8 cellular contexts compared by ENCODE assay signal in the genomic region with DNA sequence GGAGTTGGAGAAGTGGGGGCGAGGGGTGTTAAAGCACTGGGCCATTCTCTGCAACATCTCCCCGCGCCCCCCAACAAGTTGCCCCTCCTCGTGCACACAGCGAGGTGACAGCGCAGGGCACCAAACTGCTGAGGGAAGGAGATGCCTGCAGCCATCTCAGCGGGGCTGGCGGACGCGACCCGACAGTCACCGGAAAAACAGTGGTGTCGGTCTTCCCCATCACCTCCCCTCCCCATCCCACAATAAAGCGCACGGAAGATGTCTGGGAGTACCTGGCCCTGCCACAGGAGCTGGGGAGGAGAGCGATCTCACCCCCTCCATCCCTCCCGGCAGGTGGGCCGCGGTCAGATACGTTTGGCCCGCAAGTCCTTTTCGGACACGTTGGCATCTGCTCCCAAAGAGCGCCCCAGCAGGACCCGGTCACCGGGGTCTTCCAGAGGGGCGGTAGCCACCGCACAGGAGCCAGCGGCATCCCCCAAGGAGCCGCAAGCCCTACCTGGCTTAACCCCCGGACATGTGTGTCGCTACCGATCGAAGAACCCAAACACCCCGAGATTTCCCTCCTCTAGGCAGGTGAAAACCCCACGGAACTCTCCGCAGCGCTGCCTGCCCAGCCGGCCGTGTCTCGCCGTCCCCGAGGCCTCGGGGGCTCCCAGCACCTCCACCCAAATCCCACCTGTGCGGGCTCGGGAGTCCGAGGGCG. TPM values are rescaled to one million over a fixed set of nuclear protein-coding genes. Genes with fewer than 3 reads are reported as not detected.
DNase-seq lines count a peak whose midpoint lies in the region; TF ChIP-seq lines count a peak whose summit lies in the region.

No MANE protein-coding gene starts in this region.

- H3K27ac Mint-ChIP-seq in progenitor cell of endocrine pancreas: peak overlapping the region; percentile 87

- H3K9me3 ChIP-seq in NT2/D1 (ENCODE audit: insufficient read depth, low read length): no peaks in the 10 kb centered on the region
- no peaks in the 10 kb centered on the region for H3K9me3 ChIP-seq in esophagus squamous epithelium

- H3K9ac ChIP-seq in NT2/D1 (ENCODE audit: insufficient read length, low read depth): peak overlapping the region; percentile 67

- no peak for TF ChIP-seq POLR2A in esophagus squamous epithelium (IDR thresholded peaks at IDR 0.05)

- peaks cover 2% of the 10 kb centered on the region for H3K4me1 ChIP-seq in NT2/D1 (ENCODE audit: insufficient read depth, insufficient read length)
- H3K4me1 ChIP-seq in esophagus squamous epithelium: peaks cover 14 to 72% (median 16%) of the 10 kb centered on the region in 3 donors

- peak; percentile 5 for DNase-seq in activated CD4-positive, alpha-beta T cell treated with anti-CD3 and anti-CD28 coated beads for 48 hours
- no peak for DNase-seq in activated CD4-positive, alpha-beta T cell treated with anti-CD3 and anti-CD28 coated beads, Interleukin-2, amount 50 U/mL, for 4 hours
- DNase-seq in NT2/D1 (ENCODE audit: low read depth, low spot score): no peak
- DNase-seq in esophagus squamous epithelium (lab: John Stamatoyannopoulos, UW): no peak
- DNase-seq in progenitor cell of endocrine pancreas (ENCODE audit: low spot score, unreplicated experiment): no peak
- no peak for DNase-seq in Ammon's horn (ENCODE audit: low spot score)
- DNase-seq in NOMO-1 treated with dmso at 0.1 percent for 144 hours (lab: John Stamatoyannopoulos, UW; ENCODE audit: unreplicated experiment): no peak
- DNase-seq in dermis blood vessel endothelial cell: no peak

- no peak for TF ChIP-seq CTCF in esophagus squamous epithelium (IDR thresholded peaks at IDR 0.05)
- TF ChIP-seq CTCF in progenitor cell of endocrine pancreas (IDR thresholded peaks at IDR 0.05; ENCODE audit: unreplicated experiment): no peak

- peaks cover 37% of the 10 kb centered on the region for H3K4me1 Mint-ChIP-seq in progenitor cell of endocrine pancreas (ENCODE audit: low read depth)

- WGBS in esophagus squamous epithelium, 2 donors: 0% methylated on average over 4 of the region's 48 CpGs; no CpG with 5 or more reads in 1 of the 2 donors

- peak overlapping the region; percentile 90 for H3K4me3 Mint-ChIP-seq in progenitor cell of endocrine pancreas (ENCODE audit: low read depth)

- H3K9me3 Mint-ChIP-seq in progenitor cell of endocrine pancreas (ENCODE audit: low read depth): no peaks in the 10 kb centered on the region

- H3K36me3 ChIP-seq in NT2/D1 (ENCODE audit: insufficient read depth, insufficient read length, low read length) (no peaks in the 10 kb centered on the region), esophagus squamous epithelium (no peaks in the 10 kb centered on the region)

- H3K27ac ChIP-seq in esophagus squamous epithelium: peak overlapping the region; percentile 93 to 96 (median 95)

- intact Hi-C loops in esophagus squamous epithelium (cut with DNase I): loop anchor here (10.0 kb wide), 1 partner anchor 68 kb away; no protein-coding TSS in a partner anchor

- H3K4me3 ChIP-seq in NT2/D1 (ENCODE audit: insufficient read length, low read depth): peak overlapping the region; percentile 46
- H3K4me3 ChIP-seq in esophagus squamous epithelium: peak overlapping the region; percentile 81 to 92 (median 88)

- H3K27me3 ChIP-seq in NT2/D1 (ENCODE audit: insufficient read depth, insufficient read length): peaks cover 70% of the 10 kb centered on the region
- H3K27me3 ChIP-seq in esophagus squamous epithelium: peaks cover 0 to 25% (median 0%) of the 10 kb centered on the region in 4 donors

- peaks cover 10% of the 10 kb centered on the region for H3K27me3 Mint-ChIP-seq in progenitor cell of endocrine pancreas

- H3K36me3 Mint-ChIP-seq in progenitor cell of endocrine pancreas (ENCODE audit: insufficient read depth): no peaks in the 10 kb centered on the region

RNA-seq across cellular contexts. Expression of a gene that starts 0.8 kb away (rescaled TPM):
- 10 to 100 TPM; 20.2 to 39.1 (median 35.6) TPM for total RNA-seq in esophagus squamous epithelium
- total RNA-seq in progenitor cell of endocrine pancreas: 21.7 and 21.9 TPM in 2 replicates
- 51.1 and 72.5 TPM in 2 replicates for total RNA-seq in dermis blood vessel endothelial cell
